8 cellular contexts compared by ENCODE assay signal in the genomic region with DNA sequence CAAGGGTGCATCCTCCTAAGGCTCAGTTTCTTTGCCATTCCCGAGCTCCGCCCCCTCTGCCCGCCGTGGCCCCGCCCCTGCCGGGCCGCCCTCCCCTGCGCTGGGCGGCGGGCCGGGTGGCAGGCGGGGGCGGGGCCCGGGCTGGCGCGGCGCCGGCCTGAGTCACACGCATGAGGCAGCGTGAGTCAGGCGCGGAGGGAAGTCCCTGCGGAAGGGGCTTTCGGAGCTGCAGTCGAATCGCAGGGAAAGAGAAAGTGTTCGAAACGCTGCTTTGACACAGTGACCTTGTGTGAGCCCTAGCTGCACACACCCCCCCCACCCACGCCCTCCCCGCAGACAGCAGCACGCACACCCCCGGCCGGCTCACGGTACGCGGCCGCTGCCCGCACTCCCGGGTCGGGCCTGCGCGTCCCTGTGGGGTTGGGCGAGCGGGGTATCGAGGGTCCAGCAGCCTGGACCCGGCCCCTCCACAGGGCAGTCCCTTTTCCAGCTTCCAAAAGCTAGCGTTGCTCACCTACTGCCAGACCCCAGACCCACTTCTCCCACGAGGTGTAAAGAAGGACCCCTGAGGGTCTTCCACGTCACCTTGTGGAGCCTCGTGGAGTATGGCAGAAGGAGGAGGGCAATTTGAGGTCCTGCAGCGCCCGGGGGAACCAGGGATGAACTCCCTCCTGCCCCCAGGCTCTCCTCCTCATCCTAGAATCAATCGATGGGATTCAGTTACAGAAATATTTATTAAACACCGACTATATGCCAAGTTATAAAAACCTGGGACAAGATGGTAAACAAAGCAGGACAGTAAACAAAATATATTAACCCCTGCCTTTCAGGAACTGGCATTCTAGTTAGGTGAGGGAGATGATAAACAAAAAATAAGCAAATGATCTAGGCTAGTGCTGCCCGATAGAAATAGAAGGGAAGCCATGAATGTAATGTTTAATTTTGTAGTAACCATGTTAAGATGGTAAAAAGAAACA. TPM values are rescaled to one million over a fixed set of nuclear protein-coding genes. Genes with fewer than 3 reads are reported as not detected.
DNase-seq lines count a peak whose midpoint lies in the region; ATAC-seq, FAIRE-seq and TF ChIP-seq lines count a peak whose summit lies in the region.

No MANE protein-coding gene starts in this region.

- FAIRE-seq in urothelium cell line (lab: Jason Lieb, UNC): no peak

- ATAC-seq in HG02798 (IDR thresholded peaks at IDR 0.05; ENCODE audit: poor library complexity, unreplicated experiment): peak; percentile 93
- peak; percentile 99 for ATAC-seq in left ventricle myocardium superior
- peak; percentile 96 to 98 (median 96) for ATAC-seq in psoas muscle

- intact Hi-C loops in left ventricle myocardium superior (cut with micrococcal nuclease): no loop called here
- intact Hi-C loops in psoas muscle (cut with DNase I): loop anchor here in 1 of 2 donors (2.0 kb wide), 1 partner anchor 27 kb away; no protein-coding TSS in a partner anchor

- WGBS in psoas muscle, 3 donors: 2% methylated on average over 54 to 55 of the region's 55 CpGs

- no peaks in the 10 kb centered on the region for H3K27me3 ChIP-seq in psoas muscle (ENCODE audit: insufficient read depth in 3 of 3, low read length in 2 of 3)

- no peaks in the 10 kb centered on the region for H3K9me3 ChIP-seq in psoas muscle

- TF ChIP-seq CTCF in GM13976 (IDR thresholded peaks at IDR 0.05; ENCODE audit: borderline replicate concordance, control extremely low read depth, extremely low read depth, insufficient read depth, missing control alignments) (no peak), psoas muscle (IDR thresholded peaks at IDR 0.05) (no peak)

- H3K27me3 Mint-ChIP-seq in T-helper 1 cell treated with Interleukin-12 subunit alpha and Interleukin-12 subunit beta and Interleukin-4 antibody, amounts not matched to agents 30 μg/mL and 1 μg/mL, for 36 hours (ENCODE audit: low read depth): peaks cover 3% of the 10 kb centered on the region

- no peaks in the 10 kb centered on the region for H3K36me3 ChIP-seq in psoas muscle (ENCODE audit: insufficient read depth in 1 of 2, low read depth in 1 of 2)

- H3K27ac Mint-ChIP-seq in T-helper 1 cell treated with Interleukin-12 subunit alpha and Interleukin-12 subunit beta and Interleukin-4 antibody, amounts not matched to agents 30 μg/mL and 1 μg/mL, for 36 hours: peak overlapping the region; percentile 77

- H3K4me3 ChIP-seq in psoas muscle: peak overlapping the region; percentile 76

- H3K36me3 Mint-ChIP-seq in T-helper 1 cell treated with Interleukin-12 subunit alpha and Interleukin-12 subunit beta and Interleukin-4 antibody, amounts not matched to agents 30 μg/mL and 1 μg/mL, for 36 hours (ENCODE audit: low read depth): no peaks in the 10 kb centered on the region

- no peaks in the 10 kb centered on the region for H3K9me3 Mint-ChIP-seq in T-helper 1 cell treated with Interleukin-12 subunit alpha and Interleukin-12 subunit beta and Interleukin-4 antibody, amounts not matched to agents 30 μg/mL and 1 μg/mL, for 36 hours

- H3K27ac ChIP-seq in psoas muscle: peak overlapping the region; percentile 96

- peaks cover 12% of the 10 kb centered on the region for H3K4me1 ChIP-seq in psoas muscle

- peak overlapping the region; percentile 49 for H3K4me3 Mint-ChIP-seq in T-helper 1 cell treated with Interleukin-12 subunit alpha and Interleukin-12 subunit beta and Interleukin-4 antibody, amounts not matched to agents 30 μg/mL and 1 μg/mL, for 36 hours

- in situ Hi-C loops in GM13976 (cut with MboI; ENCODE audit: low sequenced_read_pairs, unreplicated experiment): no loop called here

- peak; percentile 96 for DNase-seq in GM13976 (ENCODE audit: low spot score)
- DNase-seq in NCI-H1417 treated with DMSO at 0.1 percent for 48 hours (lab: John Stamatoyannopoulos, UW): peak; percentile 80
- peak; percentile 42 to 94 (median 81) for DNase-seq in amygdala (lab: John Stamatoyannopoulos, UW)
- peak; percentile 95 for DNase-seq in left ventricle myocardium superior
- peak; percentile 93 to 96 for DNase-seq in psoas muscle
- peak; percentile 96 for DNase-seq in urothelium cell line (ENCODE audit: low spot score)

- H3K4me1 Mint-ChIP-seq in T-helper 1 cell treated with Interleukin-12 subunit alpha and Interleukin-12 subunit beta and Interleukin-4 antibody, amounts not matched to agents 30 μg/mL and 1 μg/mL, for 36 hours (ENCODE audit: low read depth): peaks cover 17% of the 10 kb centered on the region

RNA-seq across cellular contexts. Expression of a gene that starts 12.4 kb away (rescaled TPM):
- 51.9 TPM for total RNA-seq in left ventricle myocardium superior
- total RNA-seq in psoas muscle: 100 to 1,000 TPM in 3 of 4 donors, 10 to 100 TPM in 1; 83.5 to 151 (median 128) TPM
- polyA plus RNA-seq in psoas muscle: 100 to 1,000 TPM; 111 to 389 (median 205) TPM

RNA-seq across cellular contexts. Expression of a gene that starts 24.6 kb away (rescaled TPM):
- 19.7 TPM for total RNA-seq in left ventricle myocardium superior
- 10 to 100 TPM; 14.4 to 59.4 (median 31.5) TPM for total RNA-seq in psoas muscle
- polyA plus RNA-seq in psoas muscle: 100 to 1,000 TPM in 1 of 3 donors, 10 to 100 TPM in 2; 24.6 to 100 (median 44.1) TPM

Comparison
In these comparisons a context has a peak if more than half of its experiments do, and no peak if none do; other contexts are left out.
1. Peak in every context shown above with its lines: DNase-seq, ATAC-seq, H3K4me3 ChIP-seq and H3K27ac ChIP-seq.